8 cellular contexts compared by ENCODE assay signal in genomic region chr2:165795011-165795410, GRCh38. TPM values are rescaled to one million over a fixed set of nuclear protein-coding genes. Genes with fewer than 3 reads are reported as not detected.
DNase-seq lines count a peak whose midpoint lies in the region; ATAC-seq and TF ChIP-seq lines count a peak whose summit lies in the region.

No MANE protein-coding gene starts in this region.

- peaks cover 21% of the 10 kb centered on the region for H3K27me3 Mint-ChIP-seq in activated CD4-positive, alpha-beta T cell treated with anti-CD3 and anti-CD28 coated beads, Interleukin-2, amount 10 ng/mL, durations not matched to agents 7 days and 5 days
- H3K27me3 Mint-ChIP-seq in endodermal cell (ENCODE audit: insufficient read depth), result peaks cover 45% of the 10 kb centered on the region

- TF ChIP-seq CTCF in endodermal cell (conservative IDR thresholded peaks at IDR 0.05), result no peak

- peak overlapping the region; percentile 91 for H3K4me3 Mint-ChIP-seq in activated CD4-positive, alpha-beta T cell treated with anti-CD3 and anti-CD28 coated beads, Interleukin-2, amount 10 ng/mL, durations not matched to agents 7 days and 5 days
- peak overlapping the region; percentile 77 for H3K4me3 Mint-ChIP-seq in endodermal cell

- peaks cover 43% of the 10 kb centered on the region for H3K4me1 Mint-ChIP-seq in activated CD4-positive, alpha-beta T cell treated with anti-CD3 and anti-CD28 coated beads, Interleukin-2, amount 10 ng/mL, durations not matched to agents 7 days and 5 days
- peaks cover 22% of the 10 kb centered on the region for H3K4me1 Mint-ChIP-seq in endodermal cell

- peaks cover 43% of the 10 kb centered on the region for H3K27me3 ChIP-seq in HUES64 (ENCODE audit: insufficient read depth, low read length)
- peaks cover 64% of the 10 kb centered on the region for H3K27me3 ChIP-seq in endodermal cell (ENCODE audit: control insufficient read depth, insufficient read depth, low read length, poor library complexity, severe bottlenecking)

- no peak for DNase-seq in activated CD4-positive, alpha-beta T cell treated with anti-CD3 and anti-CD28 coated beads, Interleukin-2, amount 10 ng/mL, durations not matched to agents 7 days and 5 days
- no peak for DNase-seq in activated CD4-positive, alpha-beta T cell treated with anti-CD3 and anti-CD28 coated beads, Interleukin-2, amount 50 U/mL, for 48 hours
- DNase-seq in endodermal cell, result no peak
- no peak for DNase-seq in UCSD-AML1 (lab: John Stamatoyannopoulos, UW; ENCODE audit: unreplicated experiment)
- no peak for DNase-seq in NCI-H1930 (lab: John Stamatoyannopoulos, UW)

- peak overlapping the region; percentile 94 for H3K27ac Mint-ChIP-seq in activated CD4-positive, alpha-beta T cell treated with anti-CD3 and anti-CD28 coated beads, Interleukin-2, amount 10 ng/mL, durations not matched to agents 7 days and 5 days
- no peak overlapping the region for H3K27ac Mint-ChIP-seq in endodermal cell

- H3K4me1 ChIP-seq in HUES64 (ENCODE audit: insufficient read depth, low read length) (peaks cover 62% of the 10 kb centered on the region), endodermal cell (ENCODE audit: control insufficient read depth, insufficient read depth, low read length) (peaks cover 2% of the 10 kb centered on the region)

- H3K9me3 ChIP-seq in HUES64 (ENCODE audit: insufficient read depth, low read depth, low read length), result no peaks in the 10 kb centered on the region
- no peaks in the 10 kb centered on the region for H3K9me3 ChIP-seq in endodermal cell (ENCODE audit: control insufficient read depth, low read length)

- H3K36me3 Mint-ChIP-seq in activated CD4-positive, alpha-beta T cell treated with anti-CD3 and anti-CD28 coated beads, Interleukin-2, amount 10 ng/mL, durations not matched to agents 7 days and 5 days (ENCODE audit: low read depth), result peaks cover 19% of the 10 kb centered on the region
- no peaks in the 10 kb centered on the region for H3K36me3 Mint-ChIP-seq in endodermal cell (ENCODE audit: low read depth)

- CTCF ChIA-PET in activated CD4-positive, alpha-beta T cell treated with anti-CD3 and anti-CD28 coated beads, Interleukin-2, amount 10 ng/mL, durations not matched to agents 7 days and 5 days (lab: Charles Lee), result interaction anchor here (0.6 to 2.0 kb wide), 5 partner anchors 8 to 79 kb away, joined by 3 to 5 read pairs (median 4); no protein-coding TSS in a partner anchor

- no peaks in the 10 kb centered on the region for H3K9me3 Mint-ChIP-seq in activated CD4-positive, alpha-beta T cell treated with anti-CD3 and anti-CD28 coated beads, Interleukin-2, amount 10 ng/mL, durations not matched to agents 7 days and 5 days
- no peaks in the 10 kb centered on the region for H3K9me3 Mint-ChIP-seq in endodermal cell

- peak overlapping the region; percentile 77 for H3K4me3 ChIP-seq in HUES64 (ENCODE audit: low read length)
- no peak overlapping the region for H3K4me3 ChIP-seq in endodermal cell (ENCODE audit: low read length)
- peak overlapping the region in 6 of 7 experiments; percentile 59 to 79 (median 68) for H3K4me3 ChIP-seq in skin epidermis

- H3K36me3 ChIP-seq in HUES64 (ENCODE audit: insufficient read depth, low read length) (no peaks in the 10 kb centered on the region), endodermal cell (ENCODE audit: control insufficient read depth, insufficient read depth, low read length) (no peaks in the 10 kb centered on the region)

- no peak for ATAC-seq in HG03469 (IDR thresholded peaks at IDR 0.05; ENCODE audit: unreplicated experiment)

- POLR2A ChIA-PET in activated CD4-positive, alpha-beta T cell treated with anti-CD3 and anti-CD28 coated beads, Interleukin-2, amount 10 ng/mL, durations not matched to agents 7 days and 5 days (lab: Charles Lee), result no interaction called here

- H3K27ac ChIP-seq in HUES64 (ENCODE audit: low read depth, low read length), result no peak overlapping the region
- no peak overlapping the region for H3K27ac ChIP-seq in endodermal cell (ENCODE audit: low read depth, low read length)
- H3K27ac ChIP-seq in skin epidermis, result peak overlapping the region in 14 of 21 experiments; percentile 66 to 87 (median 81)

- peak overlapping the region; percentile 46; the same call in 1 of the 2 replicates for H3K9ac ChIP-seq in HUES64 (ENCODE audit: low read depth, low read length)
- no peak overlapping the region for H3K9ac ChIP-seq in endodermal cell (ENCODE audit: extremely low read depth, low read length, poor library complexity, severe bottlenecking)

- WGBS in HUES64, result 90% methylated on average over 2 of the region's 2 CpGs
- 70% methylated on average over 2 of the region's 2 CpGs; no CpG with 5 or more reads in 1 of the 2 experiments for WGBS in endodermal cell (ENCODE audit: insufficient coverage in 1 of 2, insufficient read length in 1 of 2), 2 experiments

RNA-seq across cellular contexts. Expression of gene GALNT3, which starts 1.0 kb away (rescaled TPM):
- total RNA-seq in activated CD4-positive, alpha-beta T cell treated with anti-CD3 and anti-CD28 coated beads, Interleukin-2, amount 10 ng/mL, durations not matched to agents 7 days and 5 days, result 1 to 10 TPM; 9.0 to 9.9 TPM
- 1.9 TPM for polyA plus RNA-seq in HUES64 (2013, experiment 1 of 2)
- 3.1 TPM for polyA plus RNA-seq in HUES64 (2013, experiment 2 of 2)
- total RNA-seq in endodermal cell, result 1 to 10 TPM; 9.3 to 9.7 TPM
- 1.1 TPM for polyA plus RNA-seq in endodermal cell (2013, experiment 1 of 2)
- polyA plus RNA-seq in endodermal cell (2013, experiment 2 of 2), result 1.1 TPM

Comparison
In these comparisons a context has a peak if more than half of its experiments do, and no peak if none do; other contexts are left out.
1. H3K27ac ChIP-seq: peak in skin epidermis (14 of 21); none in HUES64 (single experiment) and endodermal cell (single experiment).